ENCODE assay signal across 8 cellular contexts in genomic region chr6:73586416-73586974, GRCh38.
A peak's percentile ranks its signal among the peaks of the same experiment; 100 is the strongest.
DNase-seq lines count a peak whose midpoint lies in the region; ATAC-seq and TF ChIP-seq lines count a peak whose summit lies in the region.

No MANE protein-coding gene starts in this region.

- peak overlapping the region; percentile 78 to 90 (median 84) for H3K4me3 Mint-ChIP-seq in CD4-positive, CD25-positive, alpha-beta regulatory T cell
- H3K4me3 Mint-ChIP-seq in progenitor cell of endocrine pancreas (ENCODE audit: low read depth): no peak overlapping the region

- ATAC-seq in CD4-positive, CD25-positive, alpha-beta regulatory T cell (ENCODE audit: low read depth in 2 of 2): no peak
- no peak for ATAC-seq in HG02571 (IDR thresholded peaks at IDR 0.05; ENCODE audit: unreplicated experiment)

- H3K9me3 ChIP-seq in CD4-positive, CD25-positive, alpha-beta regulatory T cell (ENCODE audit: control insufficient read depth in 2 of 2, low read length in 2 of 2): no peaks in the 10 kb centered on the region

- H3K36me3 Mint-ChIP-seq in CD4-positive, CD25-positive, alpha-beta regulatory T cell: no peaks in the 10 kb centered on the region
- H3K36me3 Mint-ChIP-seq in progenitor cell of endocrine pancreas (ENCODE audit: insufficient read depth): no peaks in the 10 kb centered on the region

- H3K36me3 ChIP-seq in CD4-positive, CD25-positive, alpha-beta regulatory T cell (ENCODE audit: control insufficient read depth, insufficient read depth, low read length): no peaks in the 10 kb centered on the region

- H3K4me1 Mint-ChIP-seq in CD4-positive, CD25-positive, alpha-beta regulatory T cell: peaks cover 17 to 28% (median 24%) of the 10 kb centered on the region in 4 donors
- H3K4me1 Mint-ChIP-seq in progenitor cell of endocrine pancreas (ENCODE audit: low read depth): peaks cover 14% of the 10 kb centered on the region

- no peaks in the 10 kb centered on the region for H3K27me3 ChIP-seq in CD4-positive, CD25-positive, alpha-beta regulatory T cell (ENCODE audit: control insufficient read depth, insufficient read depth, low read length)

- TF ChIP-seq CTCF in progenitor cell of endocrine pancreas (IDR thresholded peaks at IDR 0.05; ENCODE audit: unreplicated experiment): no peak

- no peaks in the 10 kb centered on the region for H3K9me3 Mint-ChIP-seq in CD4-positive, CD25-positive, alpha-beta regulatory T cell
- H3K9me3 Mint-ChIP-seq in progenitor cell of endocrine pancreas (ENCODE audit: low read depth): no peaks in the 10 kb centered on the region

- H3K4me3 ChIP-seq in CD4-positive, CD25-positive, alpha-beta regulatory T cell (ENCODE audit: low read depth, low read length): peak overlapping the region; percentile 90

- peaks cover 22% of the 10 kb centered on the region for H3K4me1 ChIP-seq in CD4-positive, CD25-positive, alpha-beta regulatory T cell (ENCODE audit: control insufficient read depth, insufficient read depth, low read length, poor library complexity, severe bottlenecking)

- no peaks in the 10 kb centered on the region for H3K27me3 Mint-ChIP-seq in CD4-positive, CD25-positive, alpha-beta regulatory T cell
- H3K27me3 Mint-ChIP-seq in progenitor cell of endocrine pancreas: no peaks in the 10 kb centered on the region

- H3K27ac ChIP-seq in CD4-positive, CD25-positive, alpha-beta regulatory T cell (ENCODE audit: insufficient read depth, low read length, poor library complexity, severe bottlenecking): peak overlapping the region; percentile 78

- DNase-seq in CD4-positive, CD25-positive, alpha-beta regulatory T cell: peak in 1 of 3 donors; percentile 47
- peak; percentile 10 for DNase-seq in HCEC 1CT
- DNase-seq in SW480 (ENCODE audit: low spot score): peak; percentile 16
- peak; percentile 68 for DNase-seq in fibroblast of peridontal ligament (ENCODE audit: extremely low read depth)
- no peak for DNase-seq in progenitor cell of endocrine pancreas (ENCODE audit: low spot score, unreplicated experiment)
- no peak for DNase-seq in NCI-H1048 (lab: John Stamatoyannopoulos, UW)
- DNase-seq in NCI-H446 treated with DMSO at 0.1 percent for 48 hours (lab: John Stamatoyannopoulos, UW): no peak

- peak overlapping the region; percentile 96 to 99 (median 97) for H3K27ac Mint-ChIP-seq in CD4-positive, CD25-positive, alpha-beta regulatory T cell
- H3K27ac Mint-ChIP-seq in progenitor cell of endocrine pancreas: peak overlapping the region; percentile 63

Comparison
In these comparisons a context has a peak if more than half of its experiments do, and no peak if none do; other contexts are left out.
1. DNase-seq: peak in HCEC 1CT (single experiment), SW480 (single experiment) and fibroblast of peridontal ligament (single experiment); none in progenitor cell of endocrine pancreas (single experiment), NCI-H1048 (single experiment) and NCI-H446 treated with DMSO at 0.1 percent for 48 hours (single experiment).